1 cellular context compared by ENCODE assay signal in the genomic region with DNA sequence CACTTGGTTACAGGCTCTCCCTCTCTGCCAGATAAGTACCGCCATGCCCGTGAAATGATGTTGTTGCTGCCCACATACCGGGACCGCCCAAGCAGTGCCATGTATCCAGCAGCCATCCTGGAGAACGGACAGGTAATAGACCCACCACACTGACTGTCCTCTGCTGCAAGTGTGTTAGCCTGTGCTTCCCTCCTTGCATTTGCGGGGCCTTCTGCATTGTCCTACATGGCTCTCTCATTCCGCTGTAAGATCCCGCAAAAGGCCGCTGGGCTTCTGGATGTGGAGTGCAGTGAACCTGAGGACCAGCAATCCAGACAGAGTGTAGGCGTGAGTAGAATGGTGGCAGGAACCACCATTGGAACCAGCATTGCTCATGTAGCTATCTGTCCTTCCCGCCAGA.
TF ChIP-seq lines count a peak whose summit lies in the region.

No MANE protein-coding gene starts in this region.

TF ChIP-seq in IMR-90, 13 proteins besides CTCF, POLR2A, EP300 and RAD21 (continued from another document):
- TF ChIP-seq MAZ (IDR thresholded peaks at IDR 0.05; ENCODE audit: borderline replicate concordance, low read depth, low read length), result no peak
- TF ChIP-seq, protein P1, sequence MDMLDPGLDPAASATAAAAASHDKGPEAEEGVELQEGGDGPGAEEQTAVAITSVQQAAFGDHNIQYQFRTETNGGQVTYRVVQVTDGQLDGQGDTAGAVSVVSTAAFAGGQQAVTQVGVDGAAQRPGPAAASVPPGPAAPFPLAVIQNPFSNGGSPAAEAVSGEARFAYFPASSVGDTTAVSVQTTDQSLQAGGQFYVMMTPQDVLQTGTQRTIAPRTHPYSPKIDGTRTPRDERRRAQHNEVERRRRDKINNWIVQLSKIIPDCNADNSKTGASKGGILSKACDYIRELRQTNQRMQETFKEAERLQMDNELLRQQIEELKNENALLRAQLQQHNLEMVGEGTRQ (IDR thresholded peaks at IDR 0.05; ENCODE audit: low read depth, low read length), result no peak
- no peak for TF ChIP-seq MXI1 (IDR thresholded peaks at IDR 0.05; ENCODE audit: borderline replicate concordance, low read depth, low read length)
- TF ChIP-seq, protein P2, sequence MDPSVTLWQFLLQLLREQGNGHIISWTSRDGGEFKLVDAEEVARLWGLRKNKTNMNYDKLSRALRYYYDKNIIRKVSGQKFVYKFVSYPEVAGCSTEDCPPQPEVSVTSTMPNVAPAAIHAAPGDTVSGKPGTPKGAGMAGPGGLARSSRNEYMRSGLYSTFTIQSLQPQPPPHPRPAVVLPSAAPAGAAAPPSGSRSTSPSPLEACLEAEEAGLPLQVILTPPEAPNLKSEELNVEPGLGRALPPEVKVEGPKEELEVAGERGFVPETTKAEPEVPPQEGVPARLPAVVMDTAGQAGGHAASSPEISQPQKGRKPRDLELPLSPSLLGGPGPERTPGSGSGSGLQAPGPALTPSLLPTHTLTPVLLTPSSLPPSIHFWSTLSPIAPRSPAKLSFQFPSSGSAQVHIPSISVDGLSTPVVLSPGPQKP (IDR thresholded peaks at IDR 0.05; ENCODE audit: borderline replicate concordance, low read depth, low read length), result no peak
- TF ChIP-seq FOS (IDR thresholded peaks at IDR 0.05; ENCODE audit: low read depth, low read length), result no peak
- TF ChIP-seq RFX5 (IDR thresholded peaks at IDR 0.05; ENCODE audit: low read depth, low read length), result no peak
- TF ChIP-seq CHD1 (IDR thresholded peaks at IDR 0.05; ENCODE audit: low read depth, low read length), result no peak
